In the genomic region with DNA sequence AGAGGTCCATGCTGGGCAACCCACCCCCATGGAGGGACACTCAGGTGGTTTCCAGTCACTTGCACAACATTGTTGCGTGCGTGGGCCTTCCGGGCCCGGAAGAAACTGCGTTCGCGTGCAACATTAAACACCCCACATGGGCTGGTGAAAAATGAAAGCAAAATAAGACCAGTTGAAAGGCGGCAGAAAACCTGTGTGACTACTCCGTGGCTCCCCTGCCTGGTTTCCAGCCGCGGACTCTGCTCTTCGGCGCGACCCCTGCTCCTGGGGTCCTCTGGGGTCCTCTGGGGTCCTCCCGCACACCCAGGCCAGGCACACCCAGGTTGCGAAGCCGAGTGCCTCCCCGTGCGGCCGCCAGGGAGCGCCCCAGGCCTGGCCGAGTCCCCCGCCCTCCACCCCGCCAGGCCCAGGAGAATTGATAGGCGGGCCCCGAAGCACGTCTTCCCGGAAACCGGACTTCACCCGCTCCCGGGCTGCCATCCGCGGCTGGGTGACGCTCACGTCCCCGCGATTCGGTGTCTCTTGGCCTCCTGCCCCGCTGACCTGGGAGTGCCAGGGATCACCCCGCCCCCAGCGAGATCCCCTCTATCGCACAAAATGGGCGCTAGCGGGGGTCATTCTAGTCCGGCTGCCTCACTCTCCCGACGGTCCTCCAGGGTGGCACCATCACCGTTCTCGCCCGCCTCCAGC, we compare ENCODE assay signal across 7 cellular contexts. TPM values are rescaled to one million over a fixed set of nuclear protein-coding genes. Genes with fewer than 3 reads are reported as not detected.
A peak's percentile ranks its signal among the peaks of the same experiment; 100 is the strongest.
DNase-seq lines count a peak whose midpoint lies in the region; ATAC-seq and TF ChIP-seq lines count a peak whose summit lies in the region.

No MANE protein-coding gene starts in this region.

- 32% methylated on average over 50 of the region's 50 CpGs for WGBS in right cardiac atrium

- H3K4me3 ChIP-seq in Peyer's patch (peak overlapping the region; percentile 42 to 67 (median 50)), right cardiac atrium (ENCODE audit: low read length) (peak overlapping the region; percentile 34)

- TF ChIP-seq POLR2A in Peyer's patch (IDR thresholded peaks at IDR 0.05), result peak; percentile 27 to 36

- H3K27ac Mint-ChIP-seq in osteocyte (ENCODE audit: unreplicated experiment), result no peak overlapping the region

- peak; percentile 87 for ATAC-seq in GM18867 (IDR thresholded peaks at IDR 0.05; ENCODE audit: unreplicated experiment)
- peak; percentile 81 for ATAC-seq in HG03095 (IDR thresholded peaks at IDR 0.05; ENCODE audit: unreplicated experiment)
- peak; percentile 89 to 91 for ATAC-seq in right cardiac atrium

- peak; percentile 29 to 87 (median 78) for TF ChIP-seq CTCF in Peyer's patch (IDR thresholded peaks at IDR 0.05)
- no peak for TF ChIP-seq CTCF in osteocyte (IDR thresholded peaks at IDR 0.05)

- H3K27ac ChIP-seq in Peyer's patch, result peak overlapping the region; percentile 43 to 77 (median 68)
- no peak overlapping the region for H3K27ac ChIP-seq in right cardiac atrium (ENCODE audit: low read length)

- no peaks in the 10 kb centered on the region for H3K27me3 Mint-ChIP-seq in osteocyte (ENCODE audit: unreplicated experiment)

- H3K27me3 ChIP-seq in Peyer's patch (no peaks in the 10 kb centered on the region), right cardiac atrium (ENCODE audit: control insufficient read depth, insufficient read depth) (no peaks in the 10 kb centered on the region)

- DNase-seq in Peyer's patch (peak; percentile 76 to 91 (median 88)), right cardiac atrium (peak; percentile 69 to 90 (median 88)), osteocyte (ENCODE audit: extremely low spot score, unreplicated experiment) (no peak)
- peak; percentile 73 for DNase-seq in activated naive CD4-positive, alpha-beta T cell treated with anti-CD3 and anti-CD28 coated beads, Interleukin-2, amount 50 U/mL, for 16 hours
- peak; percentile 86 for DNase-seq in stimulated activated CD4-positive, alpha-beta T cell treated with anti-CD3 and anti-CD28 coated beads, Interleukin-15, amount 100 ng/mL, for 24 hours

- no peaks in the 10 kb centered on the region for H3K9me3 ChIP-seq in Peyer's patch
- H3K9me3 ChIP-seq in right cardiac atrium (ENCODE audit: control insufficient read depth, low read length), result no peaks in the 10 kb centered on the region

- H3K9me3 Mint-ChIP-seq in osteocyte (ENCODE audit: unreplicated experiment), result no peaks in the 10 kb centered on the region

- no peak overlapping the region for H3K4me3 Mint-ChIP-seq in osteocyte (ENCODE audit: unreplicated experiment)

- peaks cover 0 to 7% (median 0%) of the 10 kb centered on the region in 4 donors for H3K4me1 ChIP-seq in Peyer's patch
- H3K4me1 ChIP-seq in right cardiac atrium (ENCODE audit: control insufficient read depth, insufficient read depth, low read length), result peaks cover 2% of the 10 kb centered on the region

- peaks cover 2% of the 10 kb centered on the region for H3K4me1 Mint-ChIP-seq in osteocyte (ENCODE audit: unreplicated experiment)

- H3K36me3 ChIP-seq in Peyer's patch, result no peaks in the 10 kb centered on the region

- intact Hi-C loops in right cardiac atrium (cut with DNase I), result no loop called here

- H3K36me3 Mint-ChIP-seq in osteocyte (ENCODE audit: unreplicated experiment), result no peaks in the 10 kb centered on the region

RNA-seq across cellular contexts. Expression of gene SH2D4B, which starts 1.9 kb away (rescaled TPM):
- total RNA-seq in Peyer's patch (not detected), right cardiac atrium (not detected), osteocyte (not detected in 2 replicates)
- not detected for polyA plus RNA-seq in right cardiac atrium
